1 cellular context compared by ENCODE assay signal in the genomic region with DNA sequence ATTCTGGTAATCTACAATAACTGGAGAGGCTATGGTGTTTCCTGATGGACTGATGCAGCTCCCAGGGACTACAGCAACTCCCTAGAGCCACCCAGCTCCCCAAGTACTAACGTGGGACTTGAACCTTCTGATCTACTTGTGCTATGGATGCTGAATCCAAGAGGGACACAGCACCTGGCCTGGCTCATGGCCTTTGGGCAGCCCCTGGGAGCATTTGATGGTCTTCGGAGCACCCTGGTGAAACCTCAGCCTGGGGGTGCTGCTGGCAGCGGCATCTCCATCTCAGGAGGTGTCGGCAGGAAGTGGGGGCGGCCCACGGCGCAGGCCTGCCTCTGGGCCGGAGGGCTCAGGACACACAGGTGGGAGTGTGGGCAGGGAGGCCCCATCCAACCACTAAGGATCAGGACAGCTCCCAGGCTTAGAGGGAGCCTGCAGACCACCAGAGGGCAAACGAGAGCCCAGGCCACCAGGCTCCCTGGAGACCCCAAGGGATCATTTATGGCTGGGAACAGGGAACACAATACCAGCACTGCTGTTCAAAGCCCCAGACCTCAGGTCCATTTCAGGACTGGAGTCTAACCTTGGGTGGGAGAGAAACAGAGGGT.
TF ChIP-seq lines count a peak whose summit lies in the region.

No MANE protein-coding gene starts in this region.

TF ChIP-seq in endothelial cell of umbilical vein, 7 proteins besides CTCF, POLR2A, EP300 and RAD21 (continued from another document):
- TF ChIP-seq JUN (IDR thresholded peaks at IDR 0.05; ENCODE audit: borderline replicate concordance, insufficient read depth, insufficient read length, low read depth), result no peak
- TF ChIP-seq FOS (IDR thresholded peaks at IDR 0.05; ENCODE audit: borderline replicate concordance, insufficient read depth, low read length), result no peak
- TF ChIP-seq, protein P1, sequence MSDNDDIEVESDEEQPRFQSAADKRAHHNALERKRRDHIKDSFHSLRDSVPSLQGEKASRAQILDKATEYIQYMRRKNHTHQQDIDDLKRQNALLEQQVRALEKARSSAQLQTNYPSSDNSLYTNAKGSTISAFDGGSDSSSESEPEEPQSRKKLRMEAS (IDR thresholded peaks at IDR 0.05; ENCODE audit: insufficient read depth, insufficient read length), result no peak
